In the genomic region with DNA sequence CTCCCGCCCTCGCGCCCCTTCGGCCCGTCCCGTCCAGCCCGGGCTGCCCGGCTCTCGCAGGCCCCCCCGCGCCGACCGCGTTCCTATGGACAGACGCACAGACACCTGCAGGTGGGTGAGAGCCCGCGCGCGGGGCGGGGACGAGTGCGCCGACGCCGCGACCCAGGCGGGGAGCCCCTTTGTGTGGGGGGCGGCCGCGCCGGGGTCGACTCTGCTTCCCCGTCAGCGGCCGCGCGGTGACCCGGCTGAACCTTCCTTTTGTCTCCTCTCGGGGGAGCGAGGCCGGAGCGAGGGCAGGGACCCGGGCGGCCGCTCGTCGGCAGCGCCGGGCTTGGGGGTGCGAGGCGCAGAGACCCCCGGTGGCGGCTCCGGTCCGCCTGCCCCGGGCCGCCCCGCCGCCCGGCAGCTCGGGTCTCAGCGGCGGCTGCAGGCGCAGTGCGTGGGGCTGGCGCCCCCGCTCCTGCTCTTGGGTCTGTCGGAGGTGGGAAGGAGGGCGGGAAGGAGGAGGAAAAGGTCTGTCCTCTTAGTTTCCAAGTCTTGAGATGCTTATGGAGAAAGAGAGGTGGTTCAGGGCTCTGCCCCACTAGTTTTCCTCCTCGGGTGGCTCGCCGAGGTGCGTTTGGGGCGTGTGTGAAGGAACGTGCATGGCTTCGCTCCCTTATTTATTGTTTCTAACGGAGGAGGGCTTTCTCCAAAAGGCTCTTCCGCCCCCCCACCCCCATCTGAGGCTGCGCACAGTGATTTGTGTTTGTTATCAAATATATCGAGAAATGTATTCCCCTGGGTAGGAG, we compare ENCODE assay signal across 8 cellular contexts. TPM values are rescaled to one million over a fixed set of nuclear protein-coding genes. Genes with fewer than 3 reads are reported as not detected.
A peak's percentile ranks its signal among the peaks of the same experiment; 100 is the strongest.
DNase-seq lines count a peak whose midpoint lies in the region; ATAC-seq and TF ChIP-seq lines count a peak whose summit lies in the region.

No MANE protein-coding gene starts in this region.

- H3K4me1 Mint-ChIP-seq in neural crest cell = peaks cover 58% of the 10 kb centered on the region

- DNase-seq in CD1c-positive myeloid dendritic cell (ENCODE audit: extremely low spot score) (peak; percentile 36), OCI-M1 (lab: John Stamatoyannopoulos, UW) (peak; percentile 63), activated T-helper 1 cell treated with Interleukin-2 at 50 U/mL for 16 hours (ENCODE audit: low read depth) (peak; percentile 16), fibroblast of peridontal ligament (ENCODE audit: extremely low read depth) (peak; percentile 58), neural crest cell (ENCODE audit: low read depth, low spot score) (peak; percentile 56), substantia nigra (lab: John Stamatoyannopoulos, UW) (peak in 40 of 49 donors; percentile 15 to 77 (median 43))

- H3K27me3 Mint-ChIP-seq in neural crest cell (ENCODE audit: low read depth) = no peaks in the 10 kb centered on the region

- peak overlapping the region; percentile 97 for H3K27ac Mint-ChIP-seq in neural crest cell (ENCODE audit: unreplicated experiment)

- peak overlapping the region; percentile 80 for H3K27ac ChIP-seq in substantia nigra (ENCODE audit: low read depth, low read length, poor library complexity, severe bottlenecking)

- ATAC-seq in GM19328 (IDR thresholded peaks at IDR 0.05; ENCODE audit: unreplicated experiment) (peak; percentile 49), HG03442 (IDR thresholded peaks at IDR 0.05; ENCODE audit: unreplicated experiment) (peak; percentile 50)

- peak overlapping the region; percentile 99 for H3K4me3 Mint-ChIP-seq in neural crest cell

- TF ChIP-seq CTCF in neural crest cell (conservative IDR thresholded peaks at IDR 0.05) = no peak

- peaks cover 5% of the 10 kb centered on the region for H3K36me3 Mint-ChIP-seq in neural crest cell (ENCODE audit: low read depth)

- H3K9me3 Mint-ChIP-seq in neural crest cell = no peaks in the 10 kb centered on the region

RNA-seq across cellular contexts. Expression of gene KIAA1958, which starts 0.6 kb away (rescaled TPM):
- 44.7 and 46.7 TPM in 2 replicates for total RNA-seq in neural crest cell

Comparison
In these comparisons a context has a peak if more than half of its experiments do, and no peak if none do; other contexts are left out.
1. Peak in every context shown above with its lines: DNase-seq, ATAC-seq and H3K27ac ChIP-seq.